11 cellular contexts compared by ENCODE assay signal in genomic region chr3:64417816-64418215, GRCh38.
DNase-seq lines count a peak whose midpoint lies in the region; ATAC-seq lines count a peak whose summit lies in the region.
"Had no signal": no experiment of that assay in that cellular context is flagged by ENCODE, and none has a peak within 500 bp of the region (broad histone marks: within the 10 kb centered on the region; RNA-seq: fewer than 3 reads in every experiment).

No MANE protein-coding gene starts in this region.

- H3K27me3 ChIP-seq in effector memory CD4-positive, alpha-beta T cell (replicated peaks; ENCODE audit: control insufficient read depth, insufficient read depth, low read length, poor library complexity, severe bottlenecking), result no peaks in the 10 kb centered on the region
- H3K27me3 ChIP-seq: pancreas had no signal

- ATAC-seq in HG03432 (IDR thresholded peaks at IDR 0.05; ENCODE audit: unreplicated experiment), result peak; percentile 70
- ATAC-seq: pancreas had no signal

- no peaks in the 10 kb centered on the region for H3K36me3 ChIP-seq in effector memory CD4-positive, alpha-beta T cell (ENCODE audit: control insufficient read depth, insufficient read depth, low read length)
- H3K36me3 ChIP-seq: pancreas had no signal

- peak; percentile 44 for DNase-seq in COLO829 (ENCODE audit: low spot score)
- DNase-seq in amniotic epithelial cell (ENCODE audit: low read depth), result peak; percentile 76
- DNase-seq in left kidney (ENCODE audit: low read depth, low spot score), result peak; percentile 55
- DNase-seq in NCI-H524 (lab: John Stamatoyannopoulos, UW), result no peak
- no peak for DNase-seq in NAMALWA (ENCODE audit: low spot score)
- DNase-seq in central memory CD4-positive, alpha-beta T cell, result no peak
- DNase-seq in effector memory CD4-positive, alpha-beta T cell, result no peak
- DNase-seq: activated T-cell treated with anti-CD3 and anti-CD28 coated beads, Interleukin-2, amount 50 U/mL, for 48 hours; pancreas had no signal

- no peak overlapping the region for H3K27ac ChIP-seq in effector memory CD4-positive, alpha-beta T cell (ENCODE audit: insufficient read depth, low read length, poor library complexity, severe bottlenecking)
- H3K27ac ChIP-seq: C4-2B, pancreas had no signal

- no peak overlapping the region for H3K4me3 ChIP-seq in effector memory CD4-positive, alpha-beta T cell (ENCODE audit: insufficient read depth, low read depth, low read length, poor library complexity, severe bottlenecking)
- H3K4me3 ChIP-seq: pancreas had no signal

- H3K9me3 ChIP-seq in effector memory CD4-positive, alpha-beta T cell (ENCODE audit: control insufficient read depth, low read length), result no peaks in the 10 kb centered on the region
- H3K9me3 ChIP-seq: pancreas had no signal

- H3K4me1 ChIP-seq in effector memory CD4-positive, alpha-beta T cell (ENCODE audit: control insufficient read depth, insufficient read depth, low read length, poor library complexity, severe bottlenecking), result no peaks in the 10 kb centered on the region
- H3K4me1 ChIP-seq: pancreas had no signal

Comparison
In these comparisons a context has a peak if more than half of its experiments do, and no peak if none do; other contexts are left out.
1. DNase-seq: peak in COLO829 (single experiment), amniotic epithelial cell (single experiment) and left kidney (single experiment); none in NCI-H524 (0 of 2), NAMALWA (single experiment), central memory CD4-positive, alpha-beta T cell (single experiment) and effector memory CD4-positive, alpha-beta T cell (0 of 3).